24 cellular contexts compared by ENCODE assay signal in genomic region chr13:38767506-38768265, GRCh38.
A peak's percentile ranks its signal among the peaks of the same experiment; 100 is the strongest.
DNase-seq lines count a peak whose midpoint lies in the region; ATAC-seq and TF ChIP-seq lines count a peak whose summit lies in the region.
"Had no signal": no experiment of that assay in that cellular context is flagged by ENCODE, and none has a peak within 500 bp of the region (broad histone marks: within the 10 kb centered on the region; RNA-seq: fewer than 3 reads in every experiment).

No MANE protein-coding gene starts in this region.

- H3K27ac ChIP-seq in right atrium auricular region (no peak overlapping the region), temporal lobe (ENCODE audit: low read depth, low read length) (peak overlapping the region; percentile 82)
- H3K27ac ChIP-seq: coronary artery, GM23248, ovary had no signal

- no peak overlapping the region for H3K4me3 Mint-ChIP-seq in mesothelial cell of epicardium
- H3K4me3 Mint-ChIP-seq in activated CD8-positive, alpha-beta T cell treated with anti-CD3 and anti-CD28 coated beads for 36 hours: no peak overlapping the region

- POLR2A ChIA-PET in activated CD8-positive, alpha-beta T cell treated with anti-CD3 and anti-CD28 coated beads for 36 hours (lab: Charles Lee): no interaction called here

- intact Hi-C loops in Right ventricle myocardium inferior (cut with DNase I): no loop called here
- intact Hi-C loops in activated CD8-positive, alpha-beta T cell treated with anti-CD3 and anti-CD28 coated beads for 36 hours (cut with micrococcal nuclease): no loop called here

- ATAC-seq in Right ventricle myocardium inferior: peak; percentile 84
- ATAC-seq in activated CD8-positive, alpha-beta T cell treated with anti-CD3 and anti-CD28 coated beads for 36 hours: no peak

- H3K36me3 ChIP-seq in right atrium auricular region: no peaks in the 10 kb centered on the region
- H3K36me3 ChIP-seq: BE2C, ovary had no signal

- H3K27ac Mint-ChIP-seq in mesothelial cell of epicardium: peak overlapping the region; percentile 8
- no peak overlapping the region for H3K27ac Mint-ChIP-seq in activated CD8-positive, alpha-beta T cell treated with anti-CD3 and anti-CD28 coated beads for 36 hours

- H3K27me3 Mint-ChIP-seq in mesothelial cell of epicardium (ENCODE audit: low read depth): no peaks in the 10 kb centered on the region
- no peaks in the 10 kb centered on the region for H3K27me3 Mint-ChIP-seq in activated CD8-positive, alpha-beta T cell treated with anti-CD3 and anti-CD28 coated beads for 36 hours

- H3K4me1 ChIP-seq in right atrium auricular region: no peaks in the 10 kb centered on the region
- H3K4me1 ChIP-seq: BE2C had no signal

- H3K27me3 ChIP-seq in right atrium auricular region: no peaks in the 10 kb centered on the region
- H3K27me3 ChIP-seq: BE2C, ovary had no signal

- H3K4me1 Mint-ChIP-seq in mesothelial cell of epicardium: peaks cover 28% of the 10 kb centered on the region
- no peaks in the 10 kb centered on the region for H3K4me1 Mint-ChIP-seq in activated CD8-positive, alpha-beta T cell treated with anti-CD3 and anti-CD28 coated beads for 36 hours (ENCODE audit: low read depth)

- no peak overlapping the region for H3K4me3 ChIP-seq in right atrium auricular region
- H3K4me3 ChIP-seq: coronary artery, GM23248, ovary had no signal

- H3K9me3 ChIP-seq in right atrium auricular region: no peaks in the 10 kb centered on the region
- H3K9me3 ChIP-seq: BE2C, ovary had no signal

- peaks cover 13% of the 10 kb centered on the region for H3K36me3 Mint-ChIP-seq in mesothelial cell of epicardium
- no peaks in the 10 kb centered on the region for H3K36me3 Mint-ChIP-seq in activated CD8-positive, alpha-beta T cell treated with anti-CD3 and anti-CD28 coated beads for 36 hours (ENCODE audit: low read depth)

- CTCF ChIA-PET in activated CD8-positive, alpha-beta T cell treated with anti-CD3 and anti-CD28 coated beads for 36 hours (lab: Charles Lee): no interaction called here

- TF ChIP-seq CTCF in right atrium auricular region (IDR thresholded peaks at IDR 0.05) (no peak), mesothelial cell of epicardium (IDR thresholded peaks at IDR 0.05; ENCODE audit: unreplicated experiment) (no peak)
- TF ChIP-seq CTCF in activated CD8-positive, alpha-beta T cell treated with anti-CD3 and anti-CD28 coated beads for 36 hours (IDR thresholded peaks at IDR 0.05): no peak

- H3K9me3 Mint-ChIP-seq in mesothelial cell of epicardium: no peaks in the 10 kb centered on the region
- H3K9me3 Mint-ChIP-seq in activated CD8-positive, alpha-beta T cell treated with anti-CD3 and anti-CD28 coated beads for 36 hours: no peaks in the 10 kb centered on the region

- no peak for DNase-seq in Right ventricle myocardium inferior (ENCODE audit: missing footprints)
- DNase-seq in right atrium auricular region (ENCODE audit: low spot score): no peak
- peak; percentile 48 for DNase-seq in foreskin melanocyte
- no peak for DNase-seq in mesothelial cell of epicardium (ENCODE audit: low spot score in 2 of 2, unreplicated experiment in 2 of 2)
- no peak for DNase-seq in iPS-NIHi7 (ENCODE audit: extremely low spot score)
- DNase-seq in activated CD8-positive, alpha-beta T cell treated with anti-CD3 and anti-CD28 coated beads for 36 hours: no peak
- DNase-seq in NCI-H526 treated with DMSO at 0.1 percent for 48 hours (lab: John Stamatoyannopoulos, UW): no peak
- DNase-seq: activated naive CD4-positive, alpha-beta T cell; activated T-cell treated with anti-CD3 and anti-CD28 coated beads for 4 hours; amniotic stem cell; BE2C; EL; foreskin fibroblast; GM23248; Karpas-422; NCI-H1105 treated with DMSO at 0.1 percent for 48 hours; NCI-H2171; NCI-H748 treated with DMSO at 0.1 percent for 48 hours; ovary; SIG-M5; stimulated activated CD4-positive, alpha-beta T cell treated with anti-CD3 and anti-CD28 coated beads, Interleukin-2, amount 100 ng/mL, for 48 hours; T-helper 1 cell had no signal
